17 cellular contexts compared by ENCODE assay signal in genomic region chr7:118902600-118902999, GRCh38.
A peak's percentile ranks its signal among the peaks of the same experiment; 100 is the strongest.
DNase-seq lines count a peak whose midpoint lies in the region; ATAC-seq, FAIRE-seq and TF ChIP-seq lines count a peak whose summit lies in the region.
"Had no signal": no experiment of that assay in that cellular context is flagged by ENCODE, and none has a peak within 500 bp of the region (broad histone marks: within the 10 kb centered on the region; RNA-seq: fewer than 3 reads in every experiment).

No MANE protein-coding gene starts in this region.

- CTCF ChIA-PET in mammary epithelial cell (lab: Charles Lee; ENCODE audit: low non-redundant PET): no interaction called here
- CTCF ChIA-PET in MCF 10A (lab: Yijun Ruan, JAX): no interaction called here
- CTCF ChIA-PET in K562 (lab: Yijun Ruan, JAX; ENCODE audit: low intra/inter-chr PET ratio): no interaction called here

- intact Hi-C loops in mammary epithelial cell (cut with micrococcal nuclease) (no loop called here), MCF 10A (cut with micrococcal nuclease) (no loop called here), K562 (cut with micrococcal nuclease) (no loop called here), left cardiac atrium (cut with DNase I) (no loop called here)

- dilution Hi-C loops in mammary epithelial cell (cut with HindIII; ENCODE audit: low sequenced_read_pairs): no loop called here

- no peaks in the 10 kb centered on the region for H3K9me2 ChIP-seq in GM23338 (ENCODE audit: insufficient read depth)

- 76% methylated on average over 3 of the region's 3 CpGs for WGBS in mammary epithelial cell (ENCODE audit: low coverage, missing lambda C conversion rate)
- WGBS in K562 (ENCODE audit: insufficient coverage, low coverage, missing lambda C conversion rate): 1% methylated on average over 3 of the region's 3 CpGs

- no peak for TF ChIP-seq EP300 in K562 (IDR thresholded peaks at IDR 0.05; ENCODE audit: low read length)

- H3K9me3 Mint-ChIP-seq in MCF 10A (ENCODE audit: unreplicated experiment): no peaks in the 10 kb centered on the region
- peaks cover 3% of the 10 kb centered on the region; the same call in 1 of the 3 replicates for H3K9me3 Mint-ChIP-seq in GM23338
- H3K9me3 Mint-ChIP-seq: CD8-positive, alpha-beta T cell; H9 had no signal

- H3K9ac ChIP-seq in mammary epithelial cell (ENCODE audit: insufficient read depth, low read length) (no peak overlapping the region), K562 (ENCODE audit: insufficient read depth in 1 of 2, low read depth in 2 of 2, low read length in 2 of 2) (no peak overlapping the region)
- H3K9ac ChIP-seq: BLaER1 treated with 17β-estradiol and CSF1 and Interleukin-3, amounts not matched to agents 10 nM and 100 nM; GM23248 had no signal

- no peak for ATAC-seq in K562
- ATAC-seq in foreskin keratinocyte: peak; percentile 82
- no peak for ATAC-seq in GM23338
- ATAC-seq in GM19455 (IDR thresholded peaks at IDR 0.05; ENCODE audit: unreplicated experiment): no peak
- ATAC-seq in left cardiac atrium: no peak
- ATAC-seq: CD8-positive, alpha-beta T cell; HepG2 had no signal

- POLR2A ChIA-PET in MCF 10A (lab: Yijun Ruan, JAX) (no interaction called here), K562 (lab: Yijun Ruan, JAX) (no interaction called here)

- no peak overlapping the region for H3K4me3 Mint-ChIP-seq in MCF 10A (ENCODE audit: unreplicated experiment)
- no peak overlapping the region for H3K4me3 Mint-ChIP-seq in GM23338
- H3K4me3 Mint-ChIP-seq: CD8-positive, alpha-beta T cell; H9; IgD-negative memory B cell had no signal

- H3K9me3 ChIP-seq in mammary epithelial cell (replicated peaks; ENCODE audit: insufficient read depth, low read length) (no peaks in the 10 kb centered on the region), K562 (replicated peaks; ENCODE audit: control insufficient read depth, insufficient read depth, low read depth, low read length) (no peaks in the 10 kb centered on the region)
- H3K9me3 ChIP-seq: BLaER1 treated with 17β-estradiol and CSF1 and Interleukin-3, amounts not matched to agents 10 nM and 100 nM had no signal

- no peak overlapping the region for H3K4me3 ChIP-seq in mammary epithelial cell (replicated peaks in 1 of 3; ENCODE audit: insufficient read depth in 1 of 3, low read depth in 2 of 3, low read length in 3 of 3)
- H3K4me3 ChIP-seq in K562: no peak overlapping the region
- no peak overlapping the region for H3K4me3 ChIP-seq in GM23338
- H3K4me3 ChIP-seq: BLaER1 treated with 17β-estradiol and CSF1 and Interleukin-3, amounts not matched to agents 10 nM and 100 nM; GM23248 had no signal

- TF ChIP-seq RAD21 in K562 (CRISPR knock-in tag; conservative IDR thresholded peaks at IDR 0.05 in 1 of 2, IDR thresholded peaks at IDR 0.05 in 1 of 2): no peak

- H3K36me3 Mint-ChIP-seq in MCF 10A (ENCODE audit: insufficient read depth, unreplicated experiment) (no peaks in the 10 kb centered on the region), GM23338 (ENCODE audit: low read depth) (no peaks in the 10 kb centered on the region)
- H3K36me3 Mint-ChIP-seq: CD8-positive, alpha-beta T cell; IgD-negative memory B cell had no signal

- H3K36me3 ChIP-seq in mammary epithelial cell (ENCODE audit: insufficient read depth, low read length) (no peaks in the 10 kb centered on the region), K562 (ENCODE audit: control insufficient read depth, insufficient read depth, low read length) (no peaks in the 10 kb centered on the region), GM23338 (ENCODE audit: insufficient read depth) (no peaks in the 10 kb centered on the region)
- H3K36me3 ChIP-seq: BLaER1 treated with 17β-estradiol and CSF1 and Interleukin-3, amounts not matched to agents 10 nM and 100 nM had no signal

- no peaks in the 10 kb centered on the region for H3K4me1 Mint-ChIP-seq in MCF 10A (ENCODE audit: insufficient read depth, unreplicated experiment)
- H3K4me1 Mint-ChIP-seq in GM23338: peaks cover 14% of the 10 kb centered on the region
- H3K4me1 Mint-ChIP-seq: IgD-negative memory B cell had no signal

- no peaks in the 10 kb centered on the region for H3K79me2 ChIP-seq in mammary epithelial cell (ENCODE audit: insufficient read depth, low read length)
- no peaks in the 10 kb centered on the region for H3K79me2 ChIP-seq in K562 (ENCODE audit: control insufficient read depth, insufficient read depth, low read length)
- no peaks in the 10 kb centered on the region for H3K79me2 ChIP-seq in GM23338 (replicated peaks; ENCODE audit: insufficient read depth)

- in situ Hi-C loops in mammary epithelial cell (cut with MboI; ENCODE audit: low sequenced_read_pairs in 2 of 2) (loop anchor here in 1 of 2 donors (25.0 kb wide), 1 partner anchor 285 kb away; no protein-coding TSS in a partner anchor), K562 (cut with MboI) (no loop called here)

- H2AFZ ChIP-seq in mammary epithelial cell (ENCODE audit: low read depth, low read length): no peak overlapping the region
- H2AFZ ChIP-seq in K562 (ENCODE audit: low read depth, low read length): no peak overlapping the region
- no peak overlapping the region for H2AFZ ChIP-seq in GM23338
- H2AFZ ChIP-seq: GM23248 had no signal

- TF ChIP-seq CTCF in mammary epithelial cell (conservative IDR thresholded peaks at IDR 0.05 in 1 of 2, IDR thresholded peaks at IDR 0.05 in 1 of 2; ENCODE audit: extremely low read depth in 1 of 2, insufficient read depth in 1 of 2, low read depth in 1 of 2, low read length in 2 of 2): no peak
- no peak for TF ChIP-seq CTCF in MCF 10A (IDR thresholded peaks at IDR 0.05; ENCODE audit: unreplicated experiment)
- TF ChIP-seq CTCF in K562 (IDR thresholded peaks at IDR 0.05 in 2 of 3, conservative IDR thresholded peaks at IDR 0.05 in 1 of 3; ENCODE audit: insufficient read depth in 2 of 3, low read depth in 1 of 3, low read length in 3 of 3): no peak
- no peak for TF ChIP-seq CTCF in foreskin keratinocyte (conservative IDR thresholded peaks at IDR 0.05)
- no peak for TF ChIP-seq CTCF in GM23338 (conservative IDR thresholded peaks at IDR 0.05; ENCODE audit: low read depth in 2 of 2)

- no peak for FAIRE-seq in K562 (lab: Jason Lieb, UNC)
- FAIRE-seq: HepG2 had no signal

- BruUV-seq in mammary epithelial cell (replicated peaks; lab: Mats Ljungman, UMichigan) (no TSS peak), MCF 10A (replicated peaks; lab: Mats Ljungman, UMichigan) (no TSS peak), K562 (replicated peaks; lab: Mats Ljungman, UMichigan) (no TSS peak)

- no peak overlapping the region for H3K4me2 ChIP-seq in mammary epithelial cell (ENCODE audit: insufficient read depth, low read depth, low read length)
- no peak overlapping the region for H3K4me2 ChIP-seq in K562 (ENCODE audit: insufficient read depth, low read length)
- H3K4me2 ChIP-seq in GM23338: no peak overlapping the region
- H3K4me2 ChIP-seq: BLaER1 treated with 17β-estradiol and CSF1 and Interleukin-3, amounts not matched to agents 10 nM and 100 nM had no signal

- peaks cover 66% of the 10 kb centered on the region for H3K27me3 Mint-ChIP-seq in MCF 10A (ENCODE audit: insufficient read depth, unreplicated experiment)
- no peaks in the 10 kb centered on the region for H3K27me3 Mint-ChIP-seq in GM23338 (ENCODE audit: insufficient read depth, low read depth, poor library complexity)
- H3K27me3 Mint-ChIP-seq: IgD-negative memory B cell had no signal

- no peak overlapping the region for H3K27ac ChIP-seq in mammary epithelial cell (ENCODE audit: insufficient read depth, low read depth, low read length)
- no peak overlapping the region for H3K27ac ChIP-seq in K562 (ENCODE audit: extremely low read depth, low read depth, low read length)
- H3K27ac ChIP-seq in foreskin keratinocyte: no peak overlapping the region
- no peak overlapping the region for H3K27ac ChIP-seq in GM23338 (ENCODE audit: low read depth)
- H3K27ac ChIP-seq: BLaER1 treated with 17β-estradiol and CSF1 and Interleukin-3, amounts not matched to agents 10 nM and 100 nM; GM23248 had no signal

- no peaks in the 10 kb centered on the region for H3K9me1 ChIP-seq in K562 (ENCODE audit: control insufficient read depth, insufficient read depth, low read length)

- no peaks in the 10 kb centered on the region for H3F3A ChIP-seq in GM23338 (replicated peaks; ENCODE audit: low read depth)

- H3K27ac Mint-ChIP-seq in MCF 10A (ENCODE audit: low read depth, unreplicated experiment) (no peak overlapping the region), GM23338 (no peak overlapping the region)
- H3K27ac Mint-ChIP-seq: CD8-positive, alpha-beta T cell; H9; IgD-negative memory B cell had no signal

- H3K4me1 ChIP-seq in mammary epithelial cell (ENCODE audit: insufficient read depth, low read length) (peaks cover 7% of the 10 kb centered on the region), K562 (replicated peaks in 1 of 2; ENCODE audit: control insufficient read depth in 2 of 2, insufficient read depth in 2 of 2, low read length in 2 of 2) (no peaks in the 10 kb centered on the region), foreskin keratinocyte (peaks cover 8% of the 10 kb centered on the region), GM23338 (ENCODE audit: insufficient read depth) (peaks cover 6% of the 10 kb centered on the region; the same call in 1 of the 2 replicates)
- H3K4me1 ChIP-seq: BLaER1 treated with 17β-estradiol and CSF1 and Interleukin-3, amounts not matched to agents 10 nM and 100 nM had no signal

- TF ChIP-seq POLR2A in K562 (conservative IDR thresholded peaks at IDR 0.05): no peak

- DNase-seq in mammary epithelial cell (peak; percentile 31), MCF 10A (ENCODE audit: unreplicated experiment) (no peak), K562 (ENCODE audit: extremely low read depth in 1 of 4, low spot score in 3 of 4) (peak in 2 of 4 experiments; percentile 4 to 18), foreskin keratinocyte (peak; percentile 27 to 54), GM23338 (ENCODE audit: low spot score) (no peak), left cardiac atrium (no peak)
- DNase-seq: 8988T; Calu3; CD8-positive, alpha-beta T cell; DMS79 treated with DMSO at 0.1 percent for 48 hours; GF-D8; GM23248; H9 had no signal

- no peaks in the 10 kb centered on the region for H3K27me3 ChIP-seq in mammary epithelial cell (ENCODE audit: insufficient read depth, low read length)
- H3K27me3 ChIP-seq in K562 (ENCODE audit: control insufficient read depth in 2 of 2, insufficient read depth in 2 of 2, low read length in 2 of 2): no peaks in the 10 kb centered on the region
- no peaks in the 10 kb centered on the region for H3K27me3 ChIP-seq in foreskin keratinocyte
- no peaks in the 10 kb centered on the region for H3K27me3 ChIP-seq in GM23338 (ENCODE audit: insufficient read depth)
- H3K27me3 ChIP-seq: BLaER1 treated with 17β-estradiol and CSF1 and Interleukin-3, amounts not matched to agents 10 nM and 100 nM had no signal

- no peaks in the 10 kb centered on the region for H4K20me1 ChIP-seq in mammary epithelial cell (ENCODE audit: insufficient read depth, low read length)
- H4K20me1 ChIP-seq in K562 (replicated peaks; ENCODE audit: control insufficient read depth, insufficient read depth, low read length): no peaks in the 10 kb centered on the region
- H4K20me1 ChIP-seq in GM23338 (replicated peaks; ENCODE audit: insufficient read depth): no peaks in the 10 kb centered on the region
- H4K20me1 ChIP-seq: BLaER1 treated with 17β-estradiol and CSF1 and Interleukin-3, amounts not matched to agents 10 nM and 100 nM had no signal

TF ChIP-seq in K562, 482 proteins besides CTCF, POLR2A, EP300 and RAD21 (continues in another document):
- TF ChIP-seq ZNF316 (IDR thresholded peaks at IDR 0.05): peak; percentile 77

Comparison
In these comparisons a context has a peak if more than half of its experiments do, and no peak if none do; other contexts are left out.
1. DNase-seq: peak in mammary epithelial cell (single experiment) and foreskin keratinocyte (2 of 2); none in MCF 10A (single experiment), GM23338 (single experiment) and left cardiac atrium (single experiment).